In the genomic region with DNA sequence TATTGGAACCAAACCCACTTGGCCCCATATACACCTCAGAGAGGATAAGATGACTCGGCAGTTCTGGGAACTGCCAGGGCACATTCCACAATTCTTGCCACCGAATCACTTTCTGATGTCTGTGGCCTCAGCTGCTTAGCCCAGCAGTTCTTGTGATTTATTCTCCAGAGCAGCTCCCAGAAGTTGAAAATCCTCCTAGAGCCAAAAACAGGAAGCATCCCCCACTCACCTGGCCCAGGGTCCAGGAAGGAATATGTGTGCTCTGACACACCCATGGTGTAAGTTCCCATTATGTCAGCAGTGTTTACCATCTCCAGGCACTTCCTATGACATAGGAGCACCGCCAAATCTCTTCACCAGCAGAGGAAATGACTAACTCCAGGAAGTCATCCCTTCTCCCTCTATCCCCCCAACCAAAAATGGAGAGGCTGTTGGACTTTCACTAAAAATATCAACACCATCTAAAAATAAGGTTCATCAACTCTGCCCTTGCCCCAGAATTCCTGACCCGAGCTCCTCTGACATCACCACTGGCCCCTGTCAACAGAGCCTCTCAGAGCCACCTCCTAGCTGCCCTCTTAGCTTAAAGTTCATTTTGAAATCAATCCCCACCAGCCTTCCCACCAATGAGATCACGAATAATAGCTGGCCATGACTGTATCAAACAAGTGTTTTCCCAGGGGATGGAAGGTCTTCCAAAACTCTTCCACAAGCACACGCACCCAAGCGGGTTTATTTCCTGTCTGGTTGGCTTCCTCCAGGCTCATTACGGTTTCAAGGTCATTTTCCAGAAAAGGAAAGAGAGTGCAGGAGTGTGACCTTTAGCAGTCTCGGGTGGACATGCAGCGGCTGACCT, we compare ENCODE assay signal across 11 cellular contexts.
A peak's percentile ranks its signal among the peaks of the same experiment; 100 is the strongest.
DNase-seq lines count a peak whose midpoint lies in the region; ATAC-seq, FAIRE-seq and TF ChIP-seq lines count a peak whose summit lies in the region.
"Had no signal": no experiment of that assay in that cellular context is flagged by ENCODE, and none has a peak within 500 bp of the region (broad histone marks: within the 10 kb centered on the region; RNA-seq: fewer than 3 reads in every experiment).

No MANE protein-coding gene starts in this region.

- peak overlapping the region; percentile 28; the same call in 1 of the 2 replicates for H2BK12ac ChIP-seq in H1 (ENCODE audit: low read depth, low read length)

- H3K27ac ChIP-seq in right atrium auricular region (peak overlapping the region in 1 of 2 donors; percentile 21), H1 (ENCODE audit: low read depth, low read length) (no peak overlapping the region)
- H3K27ac ChIP-seq: testis had no signal

- H2AK5ac ChIP-seq in H1 (ENCODE audit: low read depth, low read length) = no peak overlapping the region

- ATAC-seq in Right ventricle myocardium inferior (peak; percentile 51), left lobe of liver (no peak)

- POLR2A ChIA-PET in H1 (lab: Charles Lee; ENCODE audit: partially characterized antibody) = no interaction called here

- no peaks in the 10 kb centered on the region for H3K9me3 ChIP-seq in right atrium auricular region
- H3K9me3 ChIP-seq in H1 (ENCODE audit: insufficient read depth in 2 of 2, low read depth in 1 of 2, low read length in 1 of 2) = no peaks in the 10 kb centered on the region
- H3K9me3 ChIP-seq: testis had no signal

- no peak overlapping the region for H3K4me2 ChIP-seq in H1 (ENCODE audit: insufficient read depth in 1 of 2, low read depth in 2 of 2, low read length in 2 of 2)

- H3K56ac ChIP-seq in H1 (replicated peaks; ENCODE audit: insufficient read length, low read depth, low read length) = no peak overlapping the region

- TF ChIP-seq EP300 in H1 (IDR thresholded peaks at IDR 0.05; ENCODE audit: borderline replicate concordance in 1 of 2, low read depth in 2 of 2, low read length in 2 of 2) = no peak

- no peak overlapping the region for H3K18ac ChIP-seq in H1 (ENCODE audit: extremely low read depth, low read length)

- no peak for TF ChIP-seq RAD21 in H1 (IDR thresholded peaks at IDR 0.05 in 1 of 2, conservative IDR thresholded peaks at IDR 0.05 in 1 of 2; ENCODE audit: low read depth in 2 of 2, low read length in 2 of 2)

- no peak overlapping the region for H2BK20ac ChIP-seq in H1 (ENCODE audit: low read length)

- H3K4ac ChIP-seq in H1 (replicated peaks; ENCODE audit: insufficient read length, low read depth, low read length) = no peak overlapping the region

- DNase-seq in Right ventricle myocardium inferior (ENCODE audit: missing footprints) = no peak
- no peak for DNase-seq in right atrium auricular region (ENCODE audit: low spot score)
- DNase-seq in H1 (ENCODE audit: low read depth in 1 of 2, low spot score in 2 of 2) = no peak
- peak; percentile 98 for DNase-seq in lung microvascular endothelial cell (ENCODE audit: low read depth in 2 of 2)
- no peak for DNase-seq in cerebellar nuclear complex (lab: John Stamatoyannopoulos, UW)
- DNase-seq in left lobe of liver (ENCODE audit: low spot score) = no peak
- DNase-seq in pons (ENCODE audit: low spot score) = no peak
- DNase-seq in COLO829 (ENCODE audit: low spot score) = no peak
- DNase-seq: foreskin melanocyte, NCI-H2171 treated with DMSO at 0.1 percent for 48 hours, testis had no signal

- no peaks in the 10 kb centered on the region for H3K23me2 ChIP-seq in H1 (ENCODE audit: low read depth, low read length)

- H3K4me3 ChIP-seq in right atrium auricular region (no peak overlapping the region), H1 (ENCODE audit: extremely low read depth in 1 of 4, insufficient read depth in 2 of 4, low read depth in 3 of 4, low read length in 4 of 4) (no peak overlapping the region)
- H3K4me3 ChIP-seq: testis had no signal

- TF ChIP-seq POLR2A in H1 (IDR thresholded peaks at IDR 0.05; ENCODE audit: control extremely low read depth in 1 of 2, low read depth in 2 of 2, low read length in 2 of 2) = no peak

- H3K14ac ChIP-seq in H1 (ENCODE audit: insufficient read length) = no peak overlapping the region

- H3K4me1 ChIP-seq in right atrium auricular region (peaks cover 0 to 8% of the 10 kb centered on the region in 2 donors), H1 (replicated peaks in 1 of 4; ENCODE audit: control insufficient read depth in 3 of 4, insufficient read depth in 4 of 4, low read length in 3 of 4) (peaks cover 0 to 3% (median 0%) of the 10 kb centered on the region in 4 experiments; a peak in 2 of 7 replicates)
- H3K4me1 ChIP-seq: testis had no signal

- H2BK5ac ChIP-seq in H1 (ENCODE audit: low read depth, low read length) = no peak overlapping the region

- H3K36me3 ChIP-seq in right atrium auricular region (no peaks in the 10 kb centered on the region), H1 (ENCODE audit: control insufficient read depth in 2 of 4, insufficient read depth in 4 of 4, low read length in 3 of 4) (no peaks in the 10 kb centered on the region)

- intact Hi-C loops in Right ventricle myocardium inferior (cut with DNase I) = loop anchor here (5.0 to 10.0 kb wide), 3 partner anchors 60 to 1603 kb away; no protein-coding TSS in a partner anchor

- H2BK120ac ChIP-seq in H1 (replicated peaks; ENCODE audit: low read depth, low read length) = no peak overlapping the region

- H4K91ac ChIP-seq in H1 (replicated peaks; ENCODE audit: insufficient read length, low read length) = no peak overlapping the region

- H3K27me3 ChIP-seq in right atrium auricular region (no peaks in the 10 kb centered on the region), H1 (replicated peaks in 1 of 4; ENCODE audit: control insufficient read depth in 3 of 4, extremely low read depth in 1 of 4, insufficient read depth in 3 of 4, low read length in 3 of 4) (no peaks in the 10 kb centered on the region)
- H3K27me3 ChIP-seq: testis had no signal

- no peak overlapping the region for H4K8ac ChIP-seq in H1 (ENCODE audit: extremely low read depth, insufficient read depth, low read length)

- no peak overlapping the region; the same call in 1 of the 2 replicates for H2BK15ac ChIP-seq in H1 (ENCODE audit: low read length)

- CTCF ChIA-PET in H1 (lab: Charles Lee; ENCODE audit: partially characterized antibody) = interaction anchor here (0.9 to 4.2 kb wide), 5 partner anchors 62 to 373 kb away, joined by 3 to 34 read pairs (median 8); no protein-coding TSS in a partner anchor

- WGBS in H1 (ENCODE audit: extremely low coverage in 1 of 2, insufficient coverage in 1 of 2, insufficient read length in 1 of 2, insufficient replicate concordance in 2 of 2, low coverage in 1 of 2, low lambda C conversion rate in 2 of 2, missing lambda C conversion rate in 1 of 2), 2 experiments = 93% methylated on average over 10 of the region's 10 CpGs; no CpG with 5 or more reads in 1 of the 2 experiments

- no peak overlapping the region for H3K9ac ChIP-seq in H1 (replicated peaks in 1 of 4; ENCODE audit: extremely low read depth in 1 of 4, low read depth in 3 of 4, low read length in 3 of 4)

- no peaks in the 10 kb centered on the region for H4K20me1 ChIP-seq in H1 (replicated peaks in 1 of 2; ENCODE audit: control insufficient read depth in 1 of 2, insufficient read depth in 2 of 2, low read length in 2 of 2)

- H4K5ac ChIP-seq in H1 (ENCODE audit: insufficient read length, low read depth, low read length) = no peak overlapping the region

- TF ChIP-seq CTCF in right atrium auricular region (IDR thresholded peaks at IDR 0.05) = no peak
- TF ChIP-seq CTCF in H1 (IDR thresholded peaks at IDR 0.05; ENCODE audit: control extremely low read depth in 1 of 3, insufficient read depth in 1 of 3, low read depth in 1 of 3, low read length in 3 of 3) = no peak

- H3K79me2 ChIP-seq in H1 (ENCODE audit: control insufficient read depth in 1 of 2, insufficient read depth in 2 of 2, low read length in 2 of 2) = no peaks in the 10 kb centered on the region

- H3K23ac ChIP-seq in H1 (ENCODE audit: insufficient read length) = no peak overlapping the region

- no peak overlapping the region for H2AFZ ChIP-seq in H1 (ENCODE audit: low read length)

- no peaks in the 10 kb centered on the region for H3K79me1 ChIP-seq in H1 (ENCODE audit: low read depth, low read length)

- FAIRE-seq in H1 (lab: Jason Lieb, UNC) = no peak

TF ChIP-seq in H1, 55 proteins besides CTCF, POLR2A, EP300 and RAD21:
- TF ChIP-seq BACH1 (IDR thresholded peaks at IDR 0.05; ENCODE audit: low read length) = peak; percentile 29; the same call in 1 of the 2 replicates
- no peak for TF ChIP-seq RXRA (IDR thresholded peaks at IDR 0.05; ENCODE audit: insufficient read depth, low read depth, low read length)
- no peak for TF ChIP-seq JUND (IDR thresholded peaks at IDR 0.05; ENCODE audit: low read length)
- TF ChIP-seq, protein P1, sequence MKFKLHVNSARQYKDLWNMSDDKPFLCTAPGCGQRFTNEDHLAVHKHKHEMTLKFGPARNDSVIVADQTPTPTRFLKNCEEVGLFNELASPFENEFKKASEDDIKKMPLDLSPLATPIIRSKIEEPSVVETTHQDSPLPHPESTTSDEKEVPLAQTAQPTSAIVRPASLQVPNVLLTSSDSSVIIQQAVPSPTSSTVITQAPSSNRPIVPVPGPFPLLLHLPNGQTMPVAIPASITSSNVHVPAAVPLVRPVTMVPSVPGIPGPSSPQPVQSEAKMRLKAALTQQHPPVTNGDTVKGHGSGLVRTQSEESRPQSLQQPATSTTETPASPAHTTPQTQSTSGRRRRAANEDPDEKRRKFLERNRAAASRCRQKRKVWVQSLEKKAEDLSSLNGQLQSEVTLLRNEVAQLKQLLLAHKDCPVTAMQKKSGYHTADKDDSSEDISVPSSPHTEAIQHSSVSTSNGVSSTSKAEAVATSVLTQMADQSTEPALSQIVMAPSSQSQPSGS (IDR thresholded peaks at IDR 0.05; ENCODE audit: low read length) = no peak
- TF ChIP-seq SIN3A (conservative IDR thresholded peaks at IDR 0.05 in 1 of 2, IDR thresholded peaks at IDR 0.05 in 1 of 2; ENCODE audit: low read depth in 1 of 2, low read length in 2 of 2) = no peak

Comparison
In these comparisons a context has a peak if more than half of its experiments do, and no peak if none do; other contexts are left out.
1. DNase-seq: peak in lung microvascular endothelial cell (2 of 2); none in Right ventricle myocardium inferior (single experiment), right atrium auricular region (single experiment), H1 (0 of 2), cerebellar nuclear complex (0 of 2), left lobe of liver (single experiment), pons (single experiment) and COLO829 (single experiment).